Comparison of ENCODE assay signal across 11 cellular contexts in the genomic region with DNA sequence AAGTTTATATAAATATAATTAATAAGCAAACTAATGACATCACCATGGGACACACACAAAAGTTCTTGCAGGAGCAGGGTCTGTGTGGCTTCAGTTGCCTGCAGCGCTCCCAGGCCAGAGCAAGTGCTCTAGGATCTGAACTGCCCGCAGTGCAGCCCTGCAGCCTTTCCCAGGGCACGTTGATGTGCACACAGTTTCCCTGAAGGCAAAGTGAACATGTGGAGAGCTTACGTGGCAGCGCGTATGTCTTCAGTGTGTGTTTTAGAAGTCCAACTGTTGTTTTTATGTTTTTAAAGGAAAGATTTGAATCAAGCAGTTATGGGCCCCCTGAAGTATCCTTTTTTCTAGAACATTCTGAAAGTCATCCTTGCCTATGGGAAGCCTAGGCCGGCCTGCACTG. TPM values are rescaled to one million over a fixed set of nuclear protein-coding genes. Genes with fewer than 3 reads are reported as not detected.
DNase-seq lines count a peak whose midpoint lies in the region; ATAC-seq lines count a peak whose summit lies in the region.
"Had no signal": no experiment of that assay in that cellular context is flagged by ENCODE, and none has a peak within 500 bp of the region (broad histone marks: within the 10 kb centered on the region; RNA-seq: fewer than 3 reads in every experiment).

No MANE protein-coding gene starts in this region.

- no peak for ATAC-seq in activated T-cell treated with anti-CD3 and anti-CD28 coated beads, Interleukin-2, amount 50 U/mL, for 72 hours (replicated peaks in 1 of 2)
- ATAC-seq in activated T-helper 17 cell treated with anti-CD3 and anti-CD28 coated beads, Interleukin-2, amount 50 U/mL, for 72 hours (replicated peaks), result no peak
- ATAC-seq in stimulated activated naive B cell treated with anti-CD40 and anti-IgM and Interleukin-4, amounts not matched to agents 10 μg/mL and 1 μg/mL and 100 μg/mL, for 72 hours (replicated peaks), result no peak
- ATAC-seq in HG03460 (IDR thresholded peaks at IDR 0.05; ENCODE audit: unreplicated experiment) (no peak), GM19452 (IDR thresholded peaks at IDR 0.05; ENCODE audit: unreplicated experiment) (no peak)

- no peak for DNase-seq in activated T-cell treated with anti-CD3 and anti-CD28 coated beads, Interleukin-2, amount 50 U/mL, for 72 hours
- no peak for DNase-seq in activated T-cell treated with anti-CD3 and anti-CD28 coated beads, Interleukin-2, amount 50 U/mL, for 48 hours
- no peak for DNase-seq in stimulated activated naive B cell treated with anti-CD40 and anti-IgM and Interleukin-4, amounts not matched to agents 10 μg/mL and 1 μg/mL and 100 μg/mL, for 72 hours
- DNase-seq in anterior cingulate cortex (lab: John Stamatoyannopoulos, UW), result no peak
- DNase-seq: effector CD4-positive, alpha-beta T cell; NCI-H2171; PC-9 had no signal

- H3K36me3 Mint-ChIP-seq in activated T-cell treated with anti-CD3 and anti-CD28 coated beads, Interleukin-2, amount 50 U/mL, for 72 hours (ENCODE audit: insufficient read depth in 2 of 2), result peaks cover 2 to 9% of the 10 kb centered on the region in 2 donors
- peaks cover 49% of the 10 kb centered on the region for H3K36me3 Mint-ChIP-seq in activated T-helper 17 cell treated with anti-CD3 and anti-CD28 coated beads, Interleukin-2, amount 50 U/mL, for 72 hours (ENCODE audit: low read depth)
- peaks cover 13 to 26% of the 10 kb centered on the region in 2 donors for H3K36me3 Mint-ChIP-seq in stimulated activated naive B cell treated with anti-CD40 and anti-IgM and Interleukin-4, amounts not matched to agents 10 μg/mL and 1 μg/mL and 100 μg/mL, for 72 hours

- H3K4me1 Mint-ChIP-seq in activated T-cell treated with anti-CD3 and anti-CD28 coated beads, Interleukin-2, amount 50 U/mL, for 72 hours (ENCODE audit: low read depth), result peaks cover 7% of the 10 kb centered on the region
- peaks cover 8% of the 10 kb centered on the region for H3K4me1 Mint-ChIP-seq in activated T-helper 17 cell treated with anti-CD3 and anti-CD28 coated beads, Interleukin-2, amount 50 U/mL, for 72 hours
- peaks cover 22 to 25% of the 10 kb centered on the region in 2 donors for H3K4me1 Mint-ChIP-seq in stimulated activated naive B cell treated with anti-CD40 and anti-IgM and Interleukin-4, amounts not matched to agents 10 μg/mL and 1 μg/mL and 100 μg/mL, for 72 hours

- peak overlapping the region; percentile 46 to 49 for H3K4me3 Mint-ChIP-seq in activated T-cell treated with anti-CD3 and anti-CD28 coated beads, Interleukin-2, amount 50 U/mL, for 72 hours
- peak overlapping the region; percentile 85 for H3K4me3 Mint-ChIP-seq in activated T-helper 17 cell treated with anti-CD3 and anti-CD28 coated beads, Interleukin-2, amount 50 U/mL, for 72 hours
- H3K4me3 Mint-ChIP-seq in stimulated activated naive B cell treated with anti-CD40 and anti-IgM and Interleukin-4, amounts not matched to agents 10 μg/mL and 1 μg/mL and 100 μg/mL, for 72 hours, result peak overlapping the region; percentile 39 to 69

- H3K27ac ChIP-seq in layer of hippocampus (ENCODE audit: low read depth, low read length), result peak overlapping the region; percentile 66
- H3K27ac ChIP-seq: PC-9 had no signal

- no peaks in the 10 kb centered on the region for H3K9me3 Mint-ChIP-seq in activated T-cell treated with anti-CD3 and anti-CD28 coated beads, Interleukin-2, amount 50 U/mL, for 72 hours
- no peaks in the 10 kb centered on the region for H3K9me3 Mint-ChIP-seq in activated T-helper 17 cell treated with anti-CD3 and anti-CD28 coated beads, Interleukin-2, amount 50 U/mL, for 72 hours
- no peaks in the 10 kb centered on the region for H3K9me3 Mint-ChIP-seq in stimulated activated naive B cell treated with anti-CD40 and anti-IgM and Interleukin-4, amounts not matched to agents 10 μg/mL and 1 μg/mL and 100 μg/mL, for 72 hours

- peak overlapping the region; percentile 81 for H3K27ac Mint-ChIP-seq in activated T-cell treated with anti-CD3 and anti-CD28 coated beads, Interleukin-2, amount 50 U/mL, for 72 hours
- H3K27ac Mint-ChIP-seq in activated T-helper 17 cell treated with anti-CD3 and anti-CD28 coated beads, Interleukin-2, amount 50 U/mL, for 72 hours, result no peak overlapping the region
- H3K27ac Mint-ChIP-seq in stimulated activated naive B cell treated with anti-CD40 and anti-IgM and Interleukin-4, amounts not matched to agents 10 μg/mL and 1 μg/mL and 100 μg/mL, for 72 hours, result peak overlapping the region; percentile 63

- no peaks in the 10 kb centered on the region for H3K27me3 ChIP-seq in layer of hippocampus (ENCODE audit: control insufficient read depth, insufficient read depth, low read length)

- no peaks in the 10 kb centered on the region for H3K27me3 Mint-ChIP-seq in activated T-cell treated with anti-CD3 and anti-CD28 coated beads, Interleukin-2, amount 50 U/mL, for 72 hours (ENCODE audit: low read depth)
- H3K27me3 Mint-ChIP-seq in activated T-helper 17 cell treated with anti-CD3 and anti-CD28 coated beads, Interleukin-2, amount 50 U/mL, for 72 hours, result no peaks in the 10 kb centered on the region
- no peaks in the 10 kb centered on the region for H3K27me3 Mint-ChIP-seq in stimulated activated naive B cell treated with anti-CD40 and anti-IgM and Interleukin-4, amounts not matched to agents 10 μg/mL and 1 μg/mL and 100 μg/mL, for 72 hours

RNA-seq across cellular contexts. Expression of gene TIGD3, which starts 1.2 kb away (rescaled TPM):
- 1 to 10 TPM; 1.3 to 1.8 TPM for total RNA-seq in activated T-cell treated with anti-CD3 and anti-CD28 coated beads, Interleukin-2, amount 50 U/mL, for 72 hours
- 1 to 10 TPM in 1 of 2 donors, under 1 TPM in 1; 0.95 to 1.5 TPM for total RNA-seq in activated T-helper 17 cell treated with anti-CD3 and anti-CD28 coated beads, Interleukin-2, amount 50 U/mL, for 72 hours

RNA-seq across cellular contexts. Expression of gene DPF2, which starts 19.7 kb away (rescaled TPM):
- 100 to 1,000 TPM; 110 to 139 TPM for total RNA-seq in activated T-cell treated with anti-CD3 and anti-CD28 coated beads, Interleukin-2, amount 50 U/mL, for 72 hours
- 10 to 100 TPM; 66.0 to 89.5 TPM for total RNA-seq in activated T-helper 17 cell treated with anti-CD3 and anti-CD28 coated beads, Interleukin-2, amount 50 U/mL, for 72 hours

RNA-seq across cellular contexts. Expression of gene SLC25A45, which starts 29.1 kb away (rescaled TPM):
- total RNA-seq in activated T-cell treated with anti-CD3 and anti-CD28 coated beads, Interleukin-2, amount 50 U/mL, for 72 hours, result 10 to 100 TPM; 16.4 to 18.8 TPM
- 10 to 100 TPM; 18.0 to 20.1 TPM for total RNA-seq in activated T-helper 17 cell treated with anti-CD3 and anti-CD28 coated beads, Interleukin-2, amount 50 U/mL, for 72 hours

RNA-seq across cellular contexts. Expression of gene FRMD8, which starts 33.1 kb away (rescaled TPM):
- 10 to 100 TPM; 43.5 to 47.2 TPM for total RNA-seq in activated T-cell treated with anti-CD3 and anti-CD28 coated beads, Interleukin-2, amount 50 U/mL, for 72 hours
- total RNA-seq in activated T-helper 17 cell treated with anti-CD3 and anti-CD28 coated beads, Interleukin-2, amount 50 U/mL, for 72 hours, result 10 to 100 TPM; 49.6 to 52.1 TPM

RNA-seq across cellular contexts. Expression of gene CDC42EP2, which starts 38.7 kb away (rescaled TPM):
- 1 to 10 TPM; 1.4 to 2.3 TPM for total RNA-seq in activated T-cell treated with anti-CD3 and anti-CD28 coated beads, Interleukin-2, amount 50 U/mL, for 72 hours
- total RNA-seq in activated T-helper 17 cell treated with anti-CD3 and anti-CD28 coated beads, Interleukin-2, amount 50 U/mL, for 72 hours, result 1 to 10 TPM in 1 of 2 donors, under 1 TPM in 1; 0.73 to 2.0 TPM
